In genomic region chr5:126845470-126846076, GRCh38 we compare ENCODE assay signal across 8 cellular contexts.
DNase-seq lines count a peak whose midpoint lies in the region; ATAC-seq and TF ChIP-seq lines count a peak whose summit lies in the region.
"Not testable (repeated sequence)": the region's sequence is repeated elsewhere in the genome, so short reads cannot be mapped to it uniquely, and the experiment has no call there.

No MANE protein-coding gene starts in this region.

- TF ChIP-seq EP300 in esophagus muscularis mucosa (IDR thresholded peaks at IDR 0.05): not testable (repeated sequence)

- not testable (repeated sequence) for H3K9me3 Mint-ChIP-seq in activated T-cell treated with anti-CD3 and anti-CD28 coated beads, Interleukin-2, amount 50 U/mL, for 4 hours

- H3K27ac ChIP-seq in esophagus muscularis mucosa (replicated peaks in 1 of 4): not testable (repeated sequence)

- not testable (repeated sequence) for TF ChIP-seq POLR2A in esophagus muscularis mucosa (IDR thresholded peaks at IDR 0.05; ENCODE audit: low read depth)

- peak overlapping the region in 1 of 4 donors; percentile 0 for H3K4me3 ChIP-seq in esophagus muscularis mucosa
- H3K4me3 ChIP-seq in mucosa of descending colon: not testable (repeated sequence)

- H3K36me3 Mint-ChIP-seq in activated T-cell treated with anti-CD3 and anti-CD28 coated beads, Interleukin-2, amount 50 U/mL, for 4 hours (ENCODE audit: insufficient read depth): not testable (repeated sequence)

- not testable (repeated sequence) for H3K4me3 Mint-ChIP-seq in activated T-cell treated with anti-CD3 and anti-CD28 coated beads, Interleukin-2, amount 50 U/mL, for 4 hours

- not testable (repeated sequence) for H3K27me3 Mint-ChIP-seq in activated T-cell treated with anti-CD3 and anti-CD28 coated beads, Interleukin-2, amount 50 U/mL, for 4 hours (ENCODE audit: low read depth)

- not testable (repeated sequence) for H3K27me3 ChIP-seq in esophagus muscularis mucosa

- H3K9me3 ChIP-seq in esophagus muscularis mucosa, mucosa of descending colon: not testable (repeated sequence)

- TF ChIP-seq CTCF in esophagus muscularis mucosa (IDR thresholded peaks at IDR 0.05); mucosa of descending colon (IDR thresholded peaks at IDR 0.05): not testable (repeated sequence)

- peaks cover 29% of the 10 kb centered on the region for H3K4me1 Mint-ChIP-seq in activated T-cell treated with anti-CD3 and anti-CD28 coated beads, Interleukin-2, amount 50 U/mL, for 4 hours (ENCODE audit: low read depth)

- DNase-seq in GF-D8 (lab: John Stamatoyannopoulos, UW) (peak; percentile 16), SKM-1 (lab: John Stamatoyannopoulos, UW; ENCODE audit: unreplicated experiment) (peak; percentile 11), esophagus muscularis mucosa (ENCODE audit: extremely low spot score) (peak; percentile 93), mucosa of descending colon (peak; percentile 62 to 91 (median 84))
- DNase-seq in activated T-cell treated with anti-CD3 and anti-CD28 coated beads, Interleukin-2, amount 50 U/mL, for 4 hours: peak; percentile 44
- peak; percentile 31 to 32 for DNase-seq in stimulated activated CD8-positive, alpha-beta memory T cell treated with anti-CD3 and anti-CD28 coated beads, Interleukin-7, amount 100 ng/mL, for 4 hours (ENCODE audit: low read depth in 2 of 2)

- not testable (repeated sequence) for H3K36me3 ChIP-seq in esophagus muscularis mucosa; mucosa of descending colon (ENCODE audit: low read depth)

- ATAC-seq in GM21447 (IDR thresholded peaks at IDR 0.05; ENCODE audit: unreplicated experiment) (peak; percentile 93), HG03354 (IDR thresholded peaks at IDR 0.05; ENCODE audit: poor library complexity, severe bottlenecking, unreplicated experiment) (peak; percentile 89), mucosa of descending colon (peak; percentile 100)
- ATAC-seq in activated T-cell treated with anti-CD3 and anti-CD28 coated beads, Interleukin-2, amount 50 U/mL, for 4 hours: peak; percentile 82 to 91

- intact Hi-C loops in esophagus muscularis mucosa (cut with DNase I); mucosa of descending colon (cut with DNase I, micrococcal nuclease): not testable (repeated sequence)

- peaks cover 10 to 27% (median 19%) of the 10 kb centered on the region in 4 donors for H3K4me1 ChIP-seq in esophagus muscularis mucosa
- H3K4me1 ChIP-seq in mucosa of descending colon (ENCODE audit: low read depth): peaks cover 21% of the 10 kb centered on the region

- WGBS in esophagus muscularis mucosa: 54% methylated on average over 10 of the region's 14 CpGs

Comparison
In these comparisons a context has a peak if more than half of its experiments do, and no peak if none do; other contexts are left out.
1. DNase-seq: peak in every context shown above with its lines; median percentile 93 in esophagus muscularis mucosa; 84 in mucosa of descending colon; 44 in activated T-cell treated with anti-CD3 and anti-CD28 coated beads, Interleukin-2, amount 50 U/mL, for 4 hours; 32 in stimulated activated CD8-positive, alpha-beta memory T cell treated with anti-CD3 and anti-CD28 coated beads, Interleukin-7, amount 100 ng/mL, for 4 hours; 16 in GF-D8; 11 in SKM-1.